ENCODE assay signal across 1 cellular context in the genomic region with DNA sequence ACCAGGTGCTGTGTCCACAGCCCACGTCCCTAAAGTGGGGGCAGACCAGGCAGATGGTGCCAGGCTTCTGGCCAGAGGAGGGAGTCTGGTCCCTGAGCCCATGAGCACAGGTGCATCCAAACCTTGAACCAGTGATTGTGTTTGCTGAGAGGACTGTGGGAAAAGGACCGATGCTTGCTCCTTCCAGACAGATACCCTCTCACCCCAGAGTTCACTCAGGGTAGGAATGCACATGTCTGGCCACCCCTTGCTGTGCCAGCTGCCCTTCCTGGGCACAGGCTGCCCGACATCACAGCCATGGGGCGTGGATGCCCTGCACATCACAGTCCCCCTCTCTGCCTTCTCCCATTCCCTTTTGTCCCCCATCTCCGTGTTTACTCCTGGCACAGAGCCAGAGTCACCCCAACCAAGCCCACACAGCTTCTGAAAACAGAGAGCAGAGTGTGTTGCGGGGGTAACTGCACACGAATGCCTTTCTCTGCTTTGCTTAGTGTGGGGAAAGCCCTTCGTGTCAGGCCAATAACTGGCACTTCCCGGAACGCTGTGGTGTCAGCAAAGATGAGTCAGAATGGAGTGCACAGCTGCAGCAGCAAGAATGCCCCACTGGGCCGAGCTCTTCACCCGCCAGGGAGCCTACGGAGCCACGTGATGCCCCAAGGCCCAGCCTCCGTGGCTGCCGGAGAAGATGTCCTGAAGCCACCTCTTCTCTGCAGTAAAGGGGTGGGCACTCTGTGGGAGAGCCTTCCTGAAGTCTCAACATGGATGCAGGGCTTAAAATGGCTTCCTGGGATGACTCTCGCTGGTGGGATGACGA.
A peak's percentile ranks its signal among the peaks of the same experiment; 100 is the strongest.
TF ChIP-seq lines count a peak whose summit lies in the region.

No MANE protein-coding gene starts in this region.

TF ChIP-seq in HepG2, 621 proteins besides CTCF, POLR2A, EP300 and RAD21:
- TF ChIP-seq LCORL (IDR thresholded peaks at IDR 0.05) (0 out of 2 replicates have a peak, but pooled peaks have one; percentile 35), LCORL (CRISPR knock-in tag; IDR thresholded peaks at IDR 0.05) (no peak), NR2F6 (IDR thresholded peaks at IDR 0.05) (no peak), NR2F6 (CRISPR knock-in tag; IDR thresholded peaks at IDR 0.05) (no peak)
TF ChIP-seq in HepG2: peak in this region for 1.
